In the genomic region with DNA sequence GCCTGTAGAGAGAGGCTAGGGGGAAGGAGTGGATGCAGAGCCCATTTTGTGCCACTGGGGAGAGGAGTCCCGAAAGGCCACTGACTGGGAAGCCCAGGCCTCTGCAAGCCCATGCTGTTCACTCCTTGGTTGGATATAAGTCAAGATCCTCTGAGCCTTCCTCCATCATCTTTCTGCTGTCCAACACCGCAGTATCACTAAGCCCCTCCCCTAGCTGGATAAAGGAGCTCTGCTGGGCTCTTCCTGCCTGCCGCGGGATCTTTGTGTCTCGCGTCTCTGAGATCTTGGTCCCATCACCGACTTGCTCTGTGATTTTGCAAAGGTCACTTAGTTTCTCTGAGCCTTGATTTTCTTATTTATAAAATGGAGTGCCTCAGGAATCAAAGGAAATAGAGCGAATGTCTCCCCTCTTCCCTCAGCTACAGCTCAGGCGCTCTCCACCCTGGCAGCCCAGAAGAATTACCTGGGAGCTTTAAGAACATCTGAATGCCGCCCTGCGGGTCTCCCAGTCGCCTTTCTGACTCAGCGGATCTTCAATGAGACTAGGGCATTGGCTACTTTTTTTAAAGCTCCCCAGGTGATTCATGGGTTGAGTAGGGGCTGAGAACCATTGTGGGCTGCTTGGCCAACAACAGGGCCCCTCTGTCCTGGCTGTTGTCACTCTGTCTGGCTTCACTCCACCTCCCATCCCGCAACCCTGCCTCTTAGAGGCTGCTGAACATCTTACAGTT, we compare ENCODE assay signal across 20 cellular contexts. TPM values are rescaled to one million over a fixed set of nuclear protein-coding genes. Genes with fewer than 3 reads are reported as not detected.
A peak's percentile ranks its signal among the peaks of the same experiment; 100 is the strongest.
DNase-seq lines count a peak whose midpoint lies in the region; ATAC-seq and TF ChIP-seq lines count a peak whose summit lies in the region.
"Had no signal": no experiment of that assay in that cellular context is flagged by ENCODE, and none has a peak within 500 bp of the region (broad histone marks: within the 10 kb centered on the region; RNA-seq: fewer than 3 reads in every experiment).

No MANE protein-coding gene starts in this region.

- H3K4me2 ChIP-seq in mammary epithelial cell (ENCODE audit: insufficient read depth, low read depth, low read length): no peak overlapping the region

- ATAC-seq in HG02938 (IDR thresholded peaks at IDR 0.05; ENCODE audit: unreplicated experiment): no peak

- DNase-seq in MCF 10A (ENCODE audit: unreplicated experiment) (no peak), mammary epithelial cell (no peak), astrocyte of the hippocampus (ENCODE audit: low read depth, low spot score) (peak; percentile 17), retina (peak; percentile 37), ascending aorta (ENCODE audit: low spot score in 2 of 2) (no peak), T1000 (lab: John Stamatoyannopoulos, UW) (no peak)
- DNase-seq: activated CD4-positive, alpha-beta T cell treated with anti-CD3 and anti-CD28 coated beads for 1 hour; cerebellar nuclear complex; DMS 273 treated with DMSO at 0.1 percent for 48 hours; NCI-H187 treated with DMSO at 0.1 percent for 48 hours; NCI-H524 treated with DMSO at 0.1 percent for 48 hours; T-helper 9 cell had no signal

- POLR2A ChIA-PET in MCF 10A (lab: Yijun Ruan, JAX): no interaction called here

- H3K4me3 ChIP-seq in mammary epithelial cell (replicated peaks in 1 of 3; ENCODE audit: insufficient read depth in 1 of 3, low read depth in 2 of 3, low read length in 3 of 3): no peak overlapping the region
- peak overlapping the region; percentile 36; the same call in 1 of the 2 replicates for H3K4me3 ChIP-seq in iPS-18c (ENCODE audit: insufficient read depth, low read depth, low read length)
- no peak overlapping the region for H3K4me3 ChIP-seq in ascending aorta
- H3K4me3 ChIP-seq: adrenal gland, SJSA1 had no signal

- CTCF ChIA-PET in MCF 10A (lab: Yijun Ruan, JAX) (interaction anchor here (0.5 to 1.3 kb wide), 3 partner anchors 18 to 1164 kb away, joined by 3 read pairs; no protein-coding TSS in a partner anchor), mammary epithelial cell (lab: Charles Lee; ENCODE audit: low non-redundant PET) (no interaction called here)

- 69% methylated on average over 14 of the region's 14 CpGs for WGBS in mammary epithelial cell (ENCODE audit: low coverage, missing lambda C conversion rate)

- H3K9me3 ChIP-seq in mammary epithelial cell (replicated peaks; ENCODE audit: insufficient read depth, low read length) (no peaks in the 10 kb centered on the region), iPS-18c (ENCODE audit: control insufficient read depth, insufficient read depth, low read length) (no peaks in the 10 kb centered on the region), ascending aorta (no peaks in the 10 kb centered on the region)
- H3K9me3 ChIP-seq: adrenal gland, SJSA1 had no signal

- H3K4me3 Mint-ChIP-seq in MCF 10A (ENCODE audit: unreplicated experiment): no peak overlapping the region
- H3K4me3 Mint-ChIP-seq: stimulated activated naive CD8-positive, alpha-beta T cell treated with anti-CD3 and anti-CD28 coated beads, Interleukin-15, Interleukin-2, amounts not matched to agents 100 ng/mL and 50 ng/mL, for 24 hours had no signal

- H3K79me2 ChIP-seq in mammary epithelial cell (ENCODE audit: insufficient read depth, low read length): no peaks in the 10 kb centered on the region

- H3K27me3 ChIP-seq in mammary epithelial cell (ENCODE audit: insufficient read depth, low read length) (no peaks in the 10 kb centered on the region), ascending aorta (no peaks in the 10 kb centered on the region)
- H3K27me3 ChIP-seq: adrenal gland, SJSA1 had no signal

- H3K9me3 Mint-ChIP-seq in MCF 10A (ENCODE audit: unreplicated experiment): no peaks in the 10 kb centered on the region
- H3K9me3 Mint-ChIP-seq: stimulated activated naive CD8-positive, alpha-beta T cell treated with anti-CD3 and anti-CD28 coated beads, Interleukin-15, Interleukin-2, amounts not matched to agents 100 ng/mL and 50 ng/mL, for 24 hours had no signal

- TF ChIP-seq CTCF in MCF 10A (IDR thresholded peaks at IDR 0.05; ENCODE audit: unreplicated experiment): no peak
- TF ChIP-seq CTCF in mammary epithelial cell (conservative IDR thresholded peaks at IDR 0.05 in 1 of 2, IDR thresholded peaks at IDR 0.05 in 1 of 2; ENCODE audit: extremely low read depth in 1 of 2, insufficient read depth in 1 of 2, low read depth in 1 of 2, low read length in 2 of 2): no peak
- no peak for TF ChIP-seq CTCF in ascending aorta (IDR thresholded peaks at IDR 0.05)

- dilution Hi-C loops in mammary epithelial cell (cut with HindIII; ENCODE audit: low sequenced_read_pairs): no loop called here

- no peaks in the 10 kb centered on the region for H3K4me1 ChIP-seq in mammary epithelial cell (ENCODE audit: insufficient read depth, low read length)
- no peaks in the 10 kb centered on the region for H3K4me1 ChIP-seq in ascending aorta
- H3K4me1 ChIP-seq: adrenal gland, SJSA1 had no signal

- H3K36me3 ChIP-seq in mammary epithelial cell (ENCODE audit: insufficient read depth, low read length) (no peaks in the 10 kb centered on the region), ascending aorta (no peaks in the 10 kb centered on the region)
- H3K36me3 ChIP-seq: adrenal gland, SJSA1 had no signal

- H3K27ac Mint-ChIP-seq in MCF 10A (ENCODE audit: low read depth, unreplicated experiment): peak overlapping the region; percentile 14
- H3K27ac Mint-ChIP-seq: stimulated activated naive CD8-positive, alpha-beta T cell treated with anti-CD3 and anti-CD28 coated beads, Interleukin-15, Interleukin-2, amounts not matched to agents 100 ng/mL and 50 ng/mL, for 24 hours had no signal

- intact Hi-C loops in MCF 10A (cut with micrococcal nuclease) (no loop called here), mammary epithelial cell (cut with micrococcal nuclease) (no loop called here), ascending aorta (cut with DNase I) (no loop called here)

- no peak overlapping the region for H2AFZ ChIP-seq in mammary epithelial cell (ENCODE audit: low read depth, low read length)

- BruUV-seq in MCF 10A (replicated peaks; lab: Mats Ljungman, UMichigan) (no TSS peak), mammary epithelial cell (replicated peaks; lab: Mats Ljungman, UMichigan) (no TSS peak)

- peaks cover 14% of the 10 kb centered on the region for H3K4me1 Mint-ChIP-seq in MCF 10A (ENCODE audit: insufficient read depth, unreplicated experiment)

- H3K36me3 Mint-ChIP-seq in MCF 10A (ENCODE audit: insufficient read depth, unreplicated experiment): no peaks in the 10 kb centered on the region

- in situ Hi-C loops in mammary epithelial cell (cut with MboI; ENCODE audit: low sequenced_read_pairs in 2 of 2): no loop called here

- H3K27ac ChIP-seq in mammary epithelial cell (ENCODE audit: insufficient read depth, low read depth, low read length): no peak overlapping the region
- no peak overlapping the region for H3K27ac ChIP-seq in ascending aorta
- H3K27ac ChIP-seq: adrenal gland, SJSA1 had no signal

- H3K27me3 Mint-ChIP-seq in MCF 10A (ENCODE audit: insufficient read depth, unreplicated experiment): peaks cover 20% of the 10 kb centered on the region
- H3K27me3 Mint-ChIP-seq: stimulated activated naive CD8-positive, alpha-beta T cell treated with anti-CD3 and anti-CD28 coated beads, Interleukin-15, Interleukin-2, amounts not matched to agents 100 ng/mL and 50 ng/mL, for 24 hours had no signal

- H4K20me1 ChIP-seq in mammary epithelial cell (ENCODE audit: insufficient read depth, low read length): no peaks in the 10 kb centered on the region

- no peak overlapping the region for H3K9ac ChIP-seq in mammary epithelial cell (ENCODE audit: insufficient read depth, low read length)

RNA-seq across cellular contexts. Expression of a gene that starts 25.2 kb away (rescaled TPM):
- total RNA-seq in MCF 10A (2022) (0.96 and 1.1 TPM in 2 replicates), mammary epithelial cell (1 to 10 TPM; 2.0 to 2.1 TPM), ascending aorta (0.53 TPM)
- polyA plus RNA-seq in mammary epithelial cell: 1.3 TPM
- not detected for polyA minus RNA-seq in mammary epithelial cell

RNA-seq across cellular contexts. Expression of a gene that starts 48.9 kb away (rescaled TPM):
- total RNA-seq in MCF 10A (2022) (not detected in 2 replicates), mammary epithelial cell (not detected), ascending aorta (not detected)
- not detected for polyA plus RNA-seq in mammary epithelial cell
- polyA minus RNA-seq in mammary epithelial cell: not detected
- total RNA-seq: A172, IMR-90, lung microvascular endothelial cell, SJSA1 had no signal
- polyA plus RNA-seq: IMR-90 had no signal

RNA-seq across cellular contexts. Expression of a gene that starts 57.6 kb away (rescaled TPM):
- total RNA-seq in MCF 10A (2022): 8.2 and 9.8 TPM in 2 replicates
- total RNA-seq in mammary epithelial cell: 10 to 100 TPM in 1 of 2 donors, 1 to 10 TPM in 1; 8.8 to 10.2 TPM
- polyA plus RNA-seq in mammary epithelial cell: 6.6 TPM
- 32.8 TPM for polyA minus RNA-seq in mammary epithelial cell
- not detected for total RNA-seq in ascending aorta

RNA-seq across cellular contexts. Expression of a gene that starts 57.7 kb away (rescaled TPM):
- total RNA-seq in MCF 10A (2022) (55.8 and 58.8 TPM in 2 replicates), mammary epithelial cell (10 to 100 TPM; 24.2 to 37.0 TPM), ascending aorta (173 TPM)
- 18.4 TPM for polyA plus RNA-seq in mammary epithelial cell
- polyA minus RNA-seq in mammary epithelial cell: 16.9 TPM

Comparison
In these comparisons a context has a peak if more than half of its experiments do, and no peak if none do; other contexts are left out.
1. DNase-seq: peak in astrocyte of the hippocampus (single experiment) and retina (single experiment); none in MCF 10A (single experiment), mammary epithelial cell (single experiment), ascending aorta (0 of 2) and T1000 (single experiment).